In genomic region chrX:119101168-119101567, GRCh38 we compare ENCODE assay signal across 24 cellular contexts. TPM values are rescaled to one million over a fixed set of nuclear protein-coding genes. Genes with fewer than 3 reads are reported as not detected.
"Had no signal": no experiment of that assay in that cellular context is flagged by ENCODE, and none has a peak within 500 bp of the region (broad histone marks: within the 10 kb centered on the region; RNA-seq: fewer than 3 reads in every experiment).

No MANE protein-coding gene starts in this region.

- H3K36me3 Mint-ChIP-seq: IgD-negative memory B cell had no signal

- H3K4me2 ChIP-seq: KMS-11 had no signal

- H3K27ac Mint-ChIP-seq: IgD-negative memory B cell had no signal

- H3K9ac ChIP-seq: KMS-11 had no signal

- H3K9me3 Mint-ChIP-seq: IgD-negative memory B cell had no signal

- H3K9me3 ChIP-seq: SJSA1 had no signal

- H3K36me3 ChIP-seq: SJSA1 had no signal

- H3K27me3 ChIP-seq: SJSA1 had no signal

- ATAC-seq: K562 had no signal

- DNase-seq: Kasumi-1, MM.1S, NCI-H1092 treated with DMSO at 0.1 percent for 48 hours, NCI-H1417, NCI-H1436 treated with DMSO at 0.1 percent for 48 hours, NCI-H1694, NCI-H187 treated with DMSO at 0.1 percent for 48 hours, NCI-H2029 treated with DMSO at 0.1 percent for 48 hours, NCI-H2171, NCI-H226, NCI-H446, NCI-H510A, NCI-H524 treated with DMSO at 0.1 percent for 48 hours, NCI-H69, NCI-H774, Right ventricle myocardium superior, RPMI8226, SIG-M5 had no signal

- H3K4me3 Mint-ChIP-seq: IgD-negative memory B cell had no signal

- H3K27ac ChIP-seq: HL-60, KMS-11, SJSA1, SK-N-MC had no signal

- H3K4me3 ChIP-seq: K562, SJSA1, SK-N-MC had no signal

RNA-seq across cellular contexts. Expression of gene KIAA1210, which starts 26.4 kb away (rescaled TPM):
- total RNA-seq: K562, Right ventricle myocardium superior, SJSA1 had no signal

RNA-seq across cellular contexts. Expression of gene CT47C1, which starts 28.4 kb away (rescaled TPM):
- total RNA-seq: K562, Right ventricle myocardium superior, SJSA1 had no signal
